8 cellular contexts compared by ENCODE assay signal in genomic region chr5:141320225-141321169, GRCh38. TPM values are rescaled to one million over a fixed set of nuclear protein-coding genes. Genes with fewer than 3 reads are reported as not detected.
A peak's percentile ranks its signal among the peaks of the same experiment; 100 is the strongest.
DNase-seq lines count a peak whose midpoint lies in the region; TF ChIP-seq lines count a peak whose summit lies in the region.

TAF7 (minus strand) TSS chr5:141320784; CDS start chr5:141320044, 740 bp downstream.

- peak within 1 kb of the TSS; percentile 88 for H2AK5ac ChIP-seq in H9 (ENCODE audit: insufficient read length, low read length)

- H3K79me1 ChIP-seq in H9 (ENCODE audit: insufficient read depth, low read depth, low read length, poor library complexity, severe bottlenecking): peaks cover 2% of the 10 kb centered on the region

- peak; percentile 76 for TF ChIP-seq RAD21 in neural cell (conservative IDR thresholded peaks at IDR 0.05)

- no peak within 1 kb of the TSS for H3K56ac ChIP-seq in H9 (ENCODE audit: insufficient read length, low read depth, low read length)

- H3K36me3 ChIP-seq in MG63: peaks cover 48% of the 10 kb centered on the region
- peaks cover 28% of the 10 kb centered on the region for H3K36me3 ChIP-seq in neural cell (ENCODE audit: insufficient read depth, low read length)
- H3K36me3 ChIP-seq in stomach: peaks cover 14 to 44% (median 43%) of the 10 kb centered on the region in 4 donors

- TF ChIP-seq EP300 in neural cell (conservative IDR thresholded peaks at IDR 0.05; ENCODE audit: poor library complexity, severe bottlenecking): peak; percentile 65
- peak; percentile 35 for TF ChIP-seq EP300 in stomach (IDR thresholded peaks at IDR 0.05)

- H3K4me1 ChIP-seq in H9 (ENCODE audit: insufficient read depth, low read length): no peaks in the 10 kb centered on the region
- peaks cover 0 to 12% (median 8%) of the 10 kb centered on the region in 4 donors for H3K4me1 ChIP-seq in stomach

- H3K9me3 ChIP-seq in H9 (ENCODE audit: control insufficient read depth, low read depth, low read length): peaks cover 22% of the 10 kb centered on the region
- peaks cover 45% of the 10 kb centered on the region for H3K9me3 ChIP-seq in MG63
- H3K9me3 ChIP-seq in neural cell (ENCODE audit: low read length): peaks cover 34% of the 10 kb centered on the region
- peaks cover 53 to 91% (median 71%) of the 10 kb centered on the region in 4 donors for H3K9me3 ChIP-seq in stomach

- DNase-seq in GDM1 (lab: John Stamatoyannopoulos, UW) (peak; percentile 87), H9 (peak; percentile 92), MG63 (peak; percentile 93), SHP77 treated with DMSO at 0.1 percent for 48 hours (lab: John Stamatoyannopoulos, UW) (peak; percentile 75), fibroblast of villous mesenchyme (ENCODE audit: low read depth) (peak; percentile 95), stomach (peak; percentile 88)
- DNase-seq in activated effector memory CD4-positive, alpha-beta T cell treated with anti-CD3 and anti-CD28 coated beads, Interleukin-2, amount 50 U/mL, for 16 hours: peak; percentile 97

- no peak within 1 kb of the TSS for H2BK15ac ChIP-seq in H9 (ENCODE audit: low read depth, low read length)

- no peak within 1 kb of the TSS for H3K23ac ChIP-seq in H9 (ENCODE audit: insufficient read length, low read depth, low read length)

- H3F3A ChIP-seq in neural cell (ENCODE audit: insufficient read depth, low read length, poor library complexity, severe bottlenecking): peaks cover 14% of the 10 kb centered on the region

- TF ChIP-seq CTCF in H9 (conservative IDR thresholded peaks at IDR 0.05): peak; percentile 88
- peak; percentile 94 for TF ChIP-seq CTCF in fibroblast of villous mesenchyme (IDR thresholded peaks at IDR 0.05; ENCODE audit: insufficient read depth, low read depth, low read length)
- TF ChIP-seq CTCF in neural cell (IDR thresholded peaks at IDR 0.05; ENCODE audit: poor library complexity, severe bottlenecking): peak; percentile 95
- peak in 5 of 7 experiments; percentile 60 to 77 (median 67) for TF ChIP-seq CTCF in stomach (IDR thresholded peaks at IDR 0.05)

- H4K8ac ChIP-seq in H9 (replicated peaks; ENCODE audit: insufficient read length, low read depth, low read length): no peak within 1 kb of the TSS

- no peak within 1 kb of the TSS for H2BK20ac ChIP-seq in H9 (ENCODE audit: low read depth, low read length, poor library complexity, severe bottlenecking)

- peak within 1 kb of the TSS; percentile 93 for H3K4me3 ChIP-seq in MG63
- H3K4me3 ChIP-seq in fibroblast of villous mesenchyme (ENCODE audit: low read depth, low read length): peak within 1 kb of the TSS; percentile 84
- peak within 1 kb of the TSS; percentile 77 for H3K4me3 ChIP-seq in neural cell (ENCODE audit: low read length)
- peak within 1 kb of the TSS; percentile 63 to 82 (median 72) for H3K4me3 ChIP-seq in stomach

- H4K5ac ChIP-seq in H9 (ENCODE audit: insufficient read length, low read depth, low read length): peak within 1 kb of the TSS; percentile 81

- H3K79me2 ChIP-seq in H9 (ENCODE audit: insufficient read depth, low read length): peaks cover 6% of the 10 kb centered on the region; the same call in 1 of the 2 replicates
- peaks cover 30% of the 10 kb centered on the region for H3K79me2 ChIP-seq in neural cell (replicated peaks; ENCODE audit: insufficient read depth, low read length)

- no peak within 1 kb of the TSS; the same call in 1 of the 2 replicates for H3K4ac ChIP-seq in H9 (ENCODE audit: low read depth, low read length)

- H3K27ac Mint-ChIP-seq in H9: peak within 1 kb of the TSS; percentile 99 to 100 (median 99)

- H3K18ac ChIP-seq in H9 (ENCODE audit: insufficient read length, low read depth, low read length): peak within 1 kb of the TSS; percentile 98

- H3K27me3 Mint-ChIP-seq in H9 (ENCODE audit: low read depth): peaks cover 1% of the 10 kb centered on the region

- peak within 1 kb of the TSS; percentile 15 for H2BK5ac ChIP-seq in H9 (ENCODE audit: insufficient read length, low read length)

- no peaks in the 10 kb centered on the region for H3K27me3 ChIP-seq in H9 (ENCODE audit: insufficient read depth, low read length)
- H3K27me3 ChIP-seq in MG63: no peaks in the 10 kb centered on the region
- H3K27me3 ChIP-seq in neural cell (ENCODE audit: insufficient read depth, low read depth, low read length): no peaks in the 10 kb centered on the region
- no peaks in the 10 kb centered on the region for H3K27me3 ChIP-seq in stomach

- no peak within 1 kb of the TSS for H2BK12ac ChIP-seq in H9 (ENCODE audit: insufficient read length, low read depth, low read length)

- no peaks in the 10 kb centered on the region for H4K20me1 ChIP-seq in H9 (ENCODE audit: control insufficient read depth, insufficient read depth, insufficient read length)
- no peaks in the 10 kb centered on the region for H4K20me1 ChIP-seq in neural cell (ENCODE audit: insufficient read depth)

- H3K23me2 ChIP-seq in H9 (ENCODE audit: insufficient read length, low read depth, low read length, poor library complexity, severe bottlenecking): peaks cover 3% of the 10 kb centered on the region

- no peak within 1 kb of the TSS for H2BK120ac ChIP-seq in H9 (ENCODE audit: low read depth, low read length, poor library complexity, severe bottlenecking)

- no CpG with 5 or more reads among the region's 67 CpGs for WGBS in H9 (ENCODE audit: extremely low coverage, insufficient read length, low lambda C conversion rate)
- WGBS in stomach, 5 donors: 2% methylated on average over 63 to 67 of the region's 67 CpGs

- H3K9me2 ChIP-seq in neural cell (ENCODE audit: insufficient read depth, low read length): no peaks in the 10 kb centered on the region

- H3T11ph ChIP-seq in H9 (ENCODE audit: low read length): peak within 1 kb of the TSS; percentile 83

- H3K9ac ChIP-seq in H9 (ENCODE audit: extremely low read depth, insufficient read length, low read length) (peak within 1 kb of the TSS; percentile 98), neural cell (ENCODE audit: low read length) (peak within 1 kb of the TSS; percentile 95)

- H2AFZ ChIP-seq in H9 (ENCODE audit: low read length) (peak within 1 kb of the TSS; percentile 79), neural cell (ENCODE audit: low read depth, low read length) (peak within 1 kb of the TSS; percentile 91)

- peaks cover 46 to 50% (median 49%) of the 10 kb centered on the region in 3 experiments for H3K36me3 Mint-ChIP-seq in H9 (ENCODE audit: insufficient read depth in 1 of 3, low read depth in 3 of 3)

- H4K91ac ChIP-seq in H9 (ENCODE audit: insufficient read length, low read depth, low read length): no peak within 1 kb of the TSS

- H3K14ac ChIP-seq in H9 (ENCODE audit: insufficient read depth, low read length): peak within 1 kb of the TSS; percentile 98

- peak within 1 kb of the TSS; percentile 100 for H3K4me2 ChIP-seq in H9 (ENCODE audit: insufficient read depth, insufficient read length, low read length)
- H3K4me2 ChIP-seq in neural cell (ENCODE audit: low read length): peak within 1 kb of the TSS; percentile 82

- H3K27ac ChIP-seq in H9 (ENCODE audit: insufficient read length, low read depth, low read length) (peak within 1 kb of the TSS; percentile 35), neural cell (ENCODE audit: low read length) (peak within 1 kb of the TSS; percentile 99), stomach (peak within 1 kb of the TSS; percentile 92 to 95 (median 93))

- TF ChIP-seq POLR2A in stomach (IDR thresholded peaks at IDR 0.05): peak in 2 of 4 donors; percentile 50 to 82

- intact Hi-C loops in stomach (cut with DNase I; ENCODE audit: low total_unique reads): loop anchor here (10.0 kb wide), 1 partner anchor 214 kb away; no protein-coding TSS in a partner anchor

- H3K4me3 Mint-ChIP-seq in H9: peak within 1 kb of the TSS; percentile 97 to 98

- peaks cover 9 to 15% of the 10 kb centered on the region in 2 experiments; a peak in 3 of 4 replicates for H3K4me1 Mint-ChIP-seq in H9

- H3K9me3 Mint-ChIP-seq in H9: peaks cover 39 to 73% of the 10 kb centered on the region in 2 experiments

TF ChIP-seq in neural cell, 6 proteins besides CTCF, POLR2A, EP300 and RAD21:
- no peak for TF ChIP-seq REST (IDR thresholded peaks at IDR 0.05; ENCODE audit: borderline replicate concordance)
- TF ChIP-seq MXI1 (conservative IDR thresholded peaks at IDR 0.05; ENCODE audit: poor library complexity, severe bottlenecking): peak; percentile 51
- peak; percentile 99 for TF ChIP-seq POLR2AphosphoS5 (IDR thresholded peaks at IDR 0.05)
- TF ChIP-seq TAF1 (IDR thresholded peaks at IDR 0.05; ENCODE audit: low read depth): peak; percentile 86
- no peak for TF ChIP-seq EZH2 (IDR thresholded peaks at IDR 0.05; ENCODE audit: borderline replicate concordance, insufficient read depth, low read length, poor library complexity, severe bottlenecking)
- TF ChIP-seq SMC3 (conservative IDR thresholded peaks at IDR 0.05; ENCODE audit: poor library complexity): peak; percentile 65

RNA-seq across cellular contexts. Expression of gene TAF7, which starts in this region (rescaled TPM):
- total RNA-seq in H9 (2021) (90.3 TPM in 2 replicates), fibroblast of villous mesenchyme (49.3 and 73.0 TPM in 2 replicates), stomach (10 to 100 TPM; 22.0 to 89.8 (median 36.5) TPM)
- 183 and 217 TPM in 2 replicates for total RNA-seq in MG63 (2014; rRNA removed; shearing (Covaris generic); ENCODE audit: low replicate concordance)
- polyA plus RNA-seq in neural cell (173 and 198 TPM in 2 replicates), stomach (10 to 100 TPM; 32.6 to 46.1 (median 43.5) TPM)
- polyA minus RNA-seq in neural cell: 177 and 189 TPM in 2 replicates

Comparison
In these comparisons a context has a peak if more than half of its experiments do, and no peak if none do; other contexts are left out.
1. Peak in every context shown above with its lines: DNase-seq, H3K4me3 ChIP-seq and H3K27ac ChIP-seq.
2. H3K27ac ChIP-seq: peak in every context shown above with its lines; median percentile 99 in neural cell; 93 in stomach; 35 in H9.